ENCODE assay signal across 15 cellular contexts in the genomic region with DNA sequence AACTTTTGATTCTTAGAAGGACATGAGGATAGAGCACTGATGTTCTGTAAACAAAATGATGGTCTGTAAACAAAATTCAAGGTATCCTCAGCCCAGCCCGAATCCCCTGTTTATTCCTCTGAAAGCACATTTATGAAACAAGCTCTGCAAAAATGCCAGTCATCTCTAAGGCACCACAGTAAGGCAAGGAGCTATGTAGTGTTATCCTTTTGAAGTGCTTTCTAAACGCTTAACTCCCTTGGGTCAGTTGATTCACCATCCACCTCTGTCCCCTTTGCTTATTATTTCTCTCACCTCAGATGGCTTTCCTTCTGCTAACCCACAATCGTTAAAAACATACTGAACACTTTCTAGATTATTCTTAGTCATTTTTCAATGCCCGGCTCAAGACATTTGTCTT.
DNase-seq lines count a peak whose midpoint lies in the region; ATAC-seq and TF ChIP-seq lines count a peak whose summit lies in the region.
"Had no signal": no experiment of that assay in that cellular context is flagged by ENCODE, and none has a peak within 500 bp of the region (broad histone marks: within the 10 kb centered on the region; RNA-seq: fewer than 3 reads in every experiment).

No MANE protein-coding gene starts in this region.

- no peaks in the 10 kb centered on the region for H3K27me3 ChIP-seq in Loucy (ENCODE audit: insufficient read depth, low read length, poor library complexity, severe bottlenecking)

- H3K36me3 ChIP-seq in Loucy (ENCODE audit: insufficient read depth, low read length), result no peaks in the 10 kb centered on the region

- H3K9me2 ChIP-seq in Loucy (replicated peaks; ENCODE audit: low read depth, low read length), result no peaks in the 10 kb centered on the region

- H3K9me3 Mint-ChIP-seq in activated CD4-positive, alpha-beta T cell treated with anti-CD3 and anti-CD28 coated beads, Interleukin-2, amount 10 ng/mL, durations not matched to agents 24 days and 14 days, result peaks cover 17% of the 10 kb centered on the region
- H3K9me3 Mint-ChIP-seq in activated naive CD8-positive, alpha-beta T cell treated with anti-CD3 and anti-CD28 coated beads, Interleukin-2, amount 50 U/mL, for 24 hours, result peaks cover 3% of the 10 kb centered on the region

- in situ Hi-C loops in GM13977 (cut with MboI; ENCODE audit: low pct_unique_long_range_greater_than_20kb, low sequenced_read_pairs, unreplicated experiment), result no loop called here

- peak overlapping the region; percentile 61 for H3K27ac Mint-ChIP-seq in activated CD4-positive, alpha-beta T cell treated with anti-CD3 and anti-CD28 coated beads, Interleukin-2, amount 10 ng/mL, durations not matched to agents 24 days and 14 days
- peak overlapping the region; percentile 58 for H3K27ac Mint-ChIP-seq in activated naive CD8-positive, alpha-beta T cell treated with anti-CD3 and anti-CD28 coated beads, Interleukin-2, amount 50 U/mL, for 24 hours

- H2AFZ ChIP-seq in Loucy (ENCODE audit: low read length), result no peak overlapping the region

- no peaks in the 10 kb centered on the region for H3K27me3 Mint-ChIP-seq in activated CD4-positive, alpha-beta T cell treated with anti-CD3 and anti-CD28 coated beads, Interleukin-2, amount 10 ng/mL, durations not matched to agents 24 days and 14 days
- no peaks in the 10 kb centered on the region for H3K27me3 Mint-ChIP-seq in activated naive CD8-positive, alpha-beta T cell treated with anti-CD3 and anti-CD28 coated beads, Interleukin-2, amount 50 U/mL, for 24 hours

- no peaks in the 10 kb centered on the region for H3K9me3 ChIP-seq in Loucy (ENCODE audit: insufficient read depth, low read depth, low read length)
- H3K9me3 ChIP-seq: Caco-2 had no signal

- no peak for TF ChIP-seq CTCF in Loucy (conservative IDR thresholded peaks at IDR 0.05; ENCODE audit: low read length)
- no peak for TF ChIP-seq CTCF in omental fat pad (IDR thresholded peaks at IDR 0.05)
- no peak for TF ChIP-seq CTCF in GM13977 (IDR thresholded peaks at IDR 0.05; ENCODE audit: extremely low read depth, insufficient read depth, missing control alignments)

- no peak overlapping the region for H3K4me3 Mint-ChIP-seq in activated CD4-positive, alpha-beta T cell treated with anti-CD3 and anti-CD28 coated beads, Interleukin-2, amount 10 ng/mL, durations not matched to agents 24 days and 14 days
- no peak overlapping the region for H3K4me3 Mint-ChIP-seq in activated naive CD8-positive, alpha-beta T cell treated with anti-CD3 and anti-CD28 coated beads, Interleukin-2, amount 50 U/mL, for 24 hours

- intact Hi-C loops in activated CD4-positive, alpha-beta T cell treated with anti-CD3 and anti-CD28 coated beads, Interleukin-2, amount 10 ng/mL, durations not matched to agents 24 days and 14 days (cut with micrococcal nuclease), result no loop called here

- ATAC-seq in activated naive CD8-positive, alpha-beta T cell treated with anti-CD3 and anti-CD28 coated beads, Interleukin-2, amount 50 U/mL, for 24 hours, result no peak
- peak; percentile 75 for ATAC-seq in omental fat pad (ENCODE audit: low FRiP score)
- ATAC-seq: PC-3 had no signal

- H3K79me2 ChIP-seq in Loucy (ENCODE audit: insufficient read depth, low read length), result peaks cover 35% of the 10 kb centered on the region; the same call in 1 of the 2 replicates

- peaks cover 49% of the 10 kb centered on the region for H3K36me3 Mint-ChIP-seq in activated CD4-positive, alpha-beta T cell treated with anti-CD3 and anti-CD28 coated beads, Interleukin-2, amount 10 ng/mL, durations not matched to agents 24 days and 14 days (ENCODE audit: low read depth)
- peaks cover 39% of the 10 kb centered on the region for H3K36me3 Mint-ChIP-seq in activated naive CD8-positive, alpha-beta T cell treated with anti-CD3 and anti-CD28 coated beads, Interleukin-2, amount 50 U/mL, for 24 hours (ENCODE audit: low read depth)

- peaks cover 52% of the 10 kb centered on the region for H3K4me1 ChIP-seq in Loucy (ENCODE audit: insufficient read depth, low read length, poor library complexity, severe bottlenecking)
- H3K4me1 ChIP-seq: Caco-2 had no signal

- 0 out of 2 replicates have a peak, but pooled peaks cover 5% of the 10 kb centered on the region for H3F3A ChIP-seq in Loucy (ENCODE audit: low read depth)

- peaks cover 60% of the 10 kb centered on the region for H3K4me1 Mint-ChIP-seq in activated CD4-positive, alpha-beta T cell treated with anti-CD3 and anti-CD28 coated beads, Interleukin-2, amount 10 ng/mL, durations not matched to agents 24 days and 14 days
- H3K4me1 Mint-ChIP-seq in activated naive CD8-positive, alpha-beta T cell treated with anti-CD3 and anti-CD28 coated beads, Interleukin-2, amount 50 U/mL, for 24 hours, result peaks cover 63% of the 10 kb centered on the region

- no peaks in the 10 kb centered on the region for H4K20me1 ChIP-seq in Loucy (ENCODE audit: insufficient read depth, low read length, poor library complexity, severe bottlenecking)

- H3K9ac ChIP-seq in Loucy (ENCODE audit: low read depth, low read length, poor library complexity, severe bottlenecking), result no peak overlapping the region

- DNase-seq in activated CD4-positive, alpha-beta T cell treated with anti-CD3 and anti-CD28 coated beads, Interleukin-2, amount 10 ng/mL, durations not matched to agents 24 days and 14 days, result no peak
- DNase-seq in activated CD4-positive, alpha-beta T cell treated with anti-CD3 and anti-CD28 coated beads, Interleukin-2, amount 50 U/mL, for 4 hours, result no peak
- no peak for DNase-seq in activated naive CD8-positive, alpha-beta T cell treated with anti-CD3 and anti-CD28 coated beads, Interleukin-2, amount 50 U/mL, for 24 hours
- DNase-seq in omental fat pad (ENCODE audit: low spot score), result no peak
- no peak for DNase-seq in GM13977 (ENCODE audit: low spot score)
- no peak for DNase-seq in NCI-H2081 treated with DMSO at 0.1 percent for 48 hours (lab: John Stamatoyannopoulos, UW)
- DNase-seq in NCI-H1105 (lab: John Stamatoyannopoulos, UW), result no peak
- DNase-seq: Caco-2, H7, MV-4-11, NCI-H1436, NCI-H2081, NCI-H345, PC-3 had no signal

- peak overlapping the region; percentile 12 for H3K4me2 ChIP-seq in Loucy (ENCODE audit: low read depth, low read length, poor library complexity, severe bottlenecking)

- H3K4me3 ChIP-seq in Loucy (ENCODE audit: low read length, poor library complexity, severe bottlenecking), result no peak overlapping the region
